Comparison of ENCODE assay signal across 3 cellular contexts in genomic region chr5:61028382-61028781, GRCh38.
"Had no signal": no experiment of that assay in that cellular context is flagged by ENCODE, and none has a peak within 500 bp of the region (broad histone marks: within the 10 kb centered on the region; RNA-seq: fewer than 3 reads in every experiment).

No MANE protein-coding gene starts in this region.

- H3K4me3 ChIP-seq: GM12878 had no signal

- ATAC-seq: GM12878 had no signal

- DNase-seq: GDM1, GF-D8 had no signal
